1 cellular context compared by ENCODE assay signal in the genomic region with DNA sequence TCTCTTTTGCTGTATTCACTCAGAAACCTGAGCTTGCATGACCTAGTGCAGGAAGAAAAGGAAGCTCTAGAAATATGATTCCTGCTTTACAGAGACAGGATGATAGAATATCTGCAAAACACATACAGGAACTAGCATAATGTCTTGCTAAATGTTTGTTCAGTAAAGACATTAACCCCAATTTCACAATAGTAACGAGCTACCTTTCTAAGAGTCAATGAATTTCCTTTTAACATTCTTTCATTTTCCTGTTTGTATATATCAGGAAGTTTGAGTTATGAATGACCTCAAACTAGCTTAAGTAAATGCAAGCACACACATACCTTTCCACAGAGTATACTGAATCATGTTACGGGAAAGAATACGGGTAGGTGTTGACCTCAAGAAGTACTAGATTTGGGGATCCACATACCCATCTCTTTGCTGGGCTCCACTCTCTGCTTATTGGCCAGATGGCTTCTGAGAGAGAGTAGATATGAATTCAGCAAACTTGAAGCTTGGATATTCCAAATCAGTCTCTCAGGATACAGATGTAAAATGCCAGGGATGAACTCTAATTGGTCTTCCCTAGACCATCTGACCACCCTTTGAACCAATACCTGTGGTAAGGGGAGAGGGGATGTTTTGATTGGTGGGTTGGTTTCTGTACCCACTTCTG.
TF ChIP-seq lines count a peak whose summit lies in the region.

No MANE protein-coding gene starts in this region.

TF ChIP-seq in HepG2, 621 proteins besides CTCF, POLR2A, EP300 and RAD21 (continued from another document and continues in another):
- TF ChIP-seq KAT8 (CRISPR knock-in tag; IDR thresholded peaks at IDR 0.05) (peak; percentile 70), ETV6 (CRISPR knock-in tag; conservative IDR thresholded peaks at IDR 0.05) (no peak), ZNF724P (CRISPR knock-in tag; IDR thresholded peaks at IDR 0.05; ENCODE audit: borderline replicate concordance) (no peak), RFX3 (CRISPR knock-in tag; IDR thresholded peaks at IDR 0.05) (no peak), ZNF83 (CRISPR knock-in tag; IDR thresholded peaks at IDR 0.05; ENCODE audit: borderline replicate concordance) (no peak), NAIF1 (CRISPR knock-in tag; IDR thresholded peaks at IDR 0.05; ENCODE audit: borderline replicate concordance) (no peak), MATR3 (CRISPR knock-in tag; IDR thresholded peaks at IDR 0.05) (no peak), POLR2AphosphoS5 (IDR thresholded peaks at IDR 0.05; ENCODE audit: low read depth, low read length) (no peak), TEAD3 (CRISPR knock-in tag; optimal IDR thresholded peaks at IDR 0.05; ENCODE audit: borderline replicate concordance) (peak; percentile 60), FOSL1 (CRISPR knock-in tag; IDR thresholded peaks at IDR 0.05; ENCODE audit: borderline replicate concordance) (no peak; the same call in 1 of the 2 replicates), SIX1 (CRISPR knock-in tag; IDR thresholded peaks at IDR 0.05; ENCODE audit: borderline replicate concordance) (peak; percentile 95), KDM1A (CRISPR knock-in tag; IDR thresholded peaks at IDR 0.05) (peak; percentile 55; the same call in 1 of the 2 replicates), MIER2 (CRISPR knock-in tag; IDR thresholded peaks at IDR 0.05) (no peak; the same call in 1 of the 2 replicates), ZNF564 (CRISPR knock-in tag; IDR thresholded peaks at IDR 0.05) (no peak), ZNF652 (CRISPR knock-in tag; IDR thresholded peaks at IDR 0.05; ENCODE audit: borderline replicate concordance, low read depth) (0 out of 2 replicates have a peak, but pooled peaks have one; percentile 27), ZBTB7A (CRISPR knock-in tag; IDR thresholded peaks at IDR 0.05) (no peak), SIX4 (CRISPR knock-in tag; IDR thresholded peaks at IDR 0.05) (peak; percentile 95), ZSCAN25 (CRISPR knock-in tag; IDR thresholded peaks at IDR 0.05) (no peak), ZNF891 (CRISPR knock-in tag; IDR thresholded peaks at IDR 0.05) (no peak), HOXD1 (CRISPR knock-in tag; IDR thresholded peaks at IDR 0.05) (peak; percentile 84), GABPA (IDR thresholded peaks at IDR 0.05; ENCODE audit: low read depth, low read length) (no peak), GABPA (CRISPR knock-in tag; IDR thresholded peaks at IDR 0.05; ENCODE audit: low read depth) (peak; percentile 58), NFYB (CRISPR knock-in tag; IDR thresholded peaks at IDR 0.05) (peak; percentile 81), ZNF660 (CRISPR knock-in tag; IDR thresholded peaks at IDR 0.05; ENCODE audit: borderline replicate concordance, low read depth) (no peak), SP2 (CRISPR knock-in tag; IDR thresholded peaks at IDR 0.05) (no peak), ZNF501 (CRISPR knock-in tag; IDR thresholded peaks at IDR 0.05) (no peak), ZFP41 (CRISPR knock-in tag; IDR thresholded peaks at IDR 0.05; ENCODE audit: borderline replicate concordance) (no peak), ZNF446 (CRISPR knock-in tag; IDR thresholded peaks at IDR 0.05) (no peak), DNMT3B (CRISPR knock-in tag; conservative IDR thresholded peaks at IDR 0.05) (peak; percentile 30; the same call in 1 of the 2 replicates), RBAK (CRISPR knock-in tag; IDR thresholded peaks at IDR 0.05) (no peak), ZNF382 (CRISPR knock-in tag; IDR thresholded peaks at IDR 0.05; ENCODE audit: borderline replicate concordance) (no peak), KAT7 (CRISPR knock-in tag; IDR thresholded peaks at IDR 0.05; ENCODE audit: borderline replicate concordance) (no peak)
- TF ChIP-seq, protein P1, sequence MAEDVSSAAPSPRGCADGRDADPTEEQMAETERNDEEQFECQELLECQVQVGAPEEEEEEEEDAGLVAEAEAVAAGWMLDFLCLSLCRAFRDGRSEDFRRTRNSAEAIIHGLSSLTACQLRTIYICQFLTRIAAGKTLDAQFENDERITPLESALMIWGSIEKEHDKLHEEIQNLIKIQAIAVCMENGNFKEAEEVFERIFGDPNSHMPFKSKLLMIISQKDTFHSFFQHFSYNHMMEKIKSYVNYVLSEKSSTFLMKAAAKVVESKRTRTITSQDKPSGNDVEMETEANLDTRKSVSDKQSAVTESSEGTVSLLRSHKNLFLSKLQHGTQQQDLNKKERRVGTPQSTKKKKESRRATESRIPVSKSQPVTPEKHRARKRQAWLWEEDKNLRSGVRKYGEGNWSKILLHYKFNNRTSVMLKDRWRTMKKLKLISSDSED (CRISPR knock-in tag; IDR thresholded peaks at IDR 0.05) = no peak
- TF ChIP-seq, protein P2, sequence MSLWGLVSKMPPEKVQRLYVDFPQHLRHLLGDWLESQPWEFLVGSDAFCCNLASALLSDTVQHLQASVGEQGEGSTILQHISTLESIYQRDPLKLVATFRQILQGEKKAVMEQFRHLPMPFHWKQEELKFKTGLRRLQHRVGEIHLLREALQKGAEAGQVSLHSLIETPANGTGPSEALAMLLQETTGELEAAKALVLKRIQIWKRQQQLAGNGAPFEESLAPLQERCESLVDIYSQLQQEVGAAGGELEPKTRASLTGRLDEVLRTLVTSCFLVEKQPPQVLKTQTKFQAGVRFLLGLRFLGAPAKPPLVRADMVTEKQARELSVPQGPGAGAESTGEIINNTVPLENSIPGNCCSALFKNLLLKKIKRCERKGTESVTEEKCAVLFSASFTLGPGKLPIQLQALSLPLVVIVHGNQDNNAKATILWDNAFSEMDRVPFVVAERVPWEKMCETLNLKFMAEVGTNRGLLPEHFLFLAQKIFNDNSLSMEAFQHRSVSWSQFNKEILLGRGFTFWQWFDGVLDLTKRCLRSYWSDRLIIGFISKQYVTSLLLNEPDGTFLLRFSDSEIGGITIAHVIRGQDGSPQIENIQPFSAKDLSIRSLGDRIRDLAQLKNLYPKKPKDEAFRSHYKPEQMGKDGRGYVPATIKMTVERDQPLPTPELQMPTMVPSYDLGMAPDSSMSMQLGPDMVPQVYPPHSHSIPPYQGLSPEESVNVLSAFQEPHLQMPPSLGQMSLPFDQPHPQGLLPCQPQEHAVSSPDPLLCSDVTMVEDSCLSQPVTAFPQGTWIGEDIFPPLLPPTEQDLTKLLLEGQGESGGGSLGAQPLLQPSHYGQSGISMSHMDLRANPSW (CRISPR knock-in tag; IDR thresholded peaks at IDR 0.05; ENCODE audit: borderline replicate concordance) = no peak
- TF ChIP-seq, protein P3, sequence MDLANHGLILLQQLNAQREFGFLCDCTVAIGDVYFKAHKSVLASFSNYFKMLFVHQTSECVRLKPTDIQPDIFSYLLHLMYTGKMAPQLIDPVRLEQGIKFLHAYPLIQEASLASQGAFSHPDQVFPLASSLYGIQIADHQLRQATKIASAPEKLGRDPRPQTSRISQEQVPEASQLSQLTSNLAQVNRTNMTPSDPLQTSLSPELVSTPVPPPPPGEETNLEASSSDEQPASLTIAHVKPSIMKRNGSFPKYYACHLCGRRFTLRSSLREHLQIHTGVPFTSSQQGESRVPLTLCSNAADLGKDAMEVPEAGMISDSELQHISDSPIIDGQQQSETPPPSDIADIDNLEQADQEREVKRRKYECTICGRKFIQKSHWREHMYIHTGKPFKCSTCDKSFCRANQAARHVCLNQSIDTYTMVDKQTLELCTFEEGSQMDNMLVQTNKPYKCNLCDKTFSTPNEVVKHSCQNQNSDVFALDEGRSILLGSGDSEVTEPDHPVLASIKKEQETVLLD (CRISPR knock-in tag; IDR thresholded peaks at IDR 0.05; ENCODE audit: low read depth) = no peak
- TF ChIP-seq, protein P4, sequence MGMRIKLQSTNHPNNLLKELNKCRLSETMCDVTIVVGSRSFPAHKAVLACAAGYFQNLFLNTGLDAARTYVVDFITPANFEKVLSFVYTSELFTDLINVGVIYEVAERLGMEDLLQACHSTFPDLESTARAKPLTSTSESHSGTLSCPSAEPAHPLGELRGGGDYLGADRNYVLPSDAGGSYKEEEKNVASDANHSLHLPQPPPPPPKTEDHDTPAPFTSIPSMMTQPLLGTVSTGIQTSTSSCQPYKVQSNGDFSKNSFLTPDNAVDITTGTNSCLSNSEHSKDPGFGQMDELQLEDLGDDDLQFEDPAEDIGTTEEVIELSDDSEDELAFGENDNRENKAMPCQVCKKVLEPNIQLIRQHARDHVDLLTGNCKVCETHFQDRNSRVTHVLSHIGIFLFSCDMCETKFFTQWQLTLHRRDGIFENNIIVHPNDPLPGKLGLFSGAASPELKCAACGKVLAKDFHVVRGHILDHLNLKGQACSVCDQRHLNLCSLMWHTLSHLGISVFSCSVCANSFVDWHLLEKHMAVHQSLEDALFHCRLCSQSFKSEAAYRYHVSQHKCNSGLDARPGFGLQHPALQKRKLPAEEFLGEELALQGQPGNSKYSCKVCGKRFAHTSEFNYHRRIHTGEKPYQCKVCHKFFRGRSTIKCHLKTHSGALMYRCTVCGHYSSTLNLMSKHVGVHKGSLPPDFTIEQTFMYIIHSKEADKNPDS (CRISPR knock-in tag; IDR thresholded peaks at IDR 0.05) = no peak
- TF ChIP-seq, protein P5, sequence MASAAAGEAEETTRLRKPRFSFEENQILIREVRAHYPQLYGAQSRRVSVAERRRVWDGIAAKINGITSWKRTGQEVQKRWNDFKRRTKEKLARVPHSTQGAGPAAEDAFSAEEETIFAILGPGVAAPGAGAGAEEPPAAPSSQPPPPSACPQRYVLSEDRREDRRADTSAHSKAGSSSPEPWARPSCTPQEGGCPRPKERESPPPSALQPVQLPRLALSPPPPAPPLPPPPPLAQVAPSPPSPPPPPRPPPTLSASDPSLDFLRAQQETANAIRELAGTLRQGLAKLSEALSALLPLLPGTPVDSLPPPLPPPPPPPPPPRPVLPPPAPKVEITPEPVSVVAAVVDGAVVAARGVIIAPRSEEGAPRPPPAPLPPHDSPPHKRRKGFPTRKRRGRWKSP (CRISPR knock-in tag; IDR thresholded peaks at IDR 0.05) = no peak; the same call in 1 of the 2 replicates
- TF ChIP-seq, protein P6, sequence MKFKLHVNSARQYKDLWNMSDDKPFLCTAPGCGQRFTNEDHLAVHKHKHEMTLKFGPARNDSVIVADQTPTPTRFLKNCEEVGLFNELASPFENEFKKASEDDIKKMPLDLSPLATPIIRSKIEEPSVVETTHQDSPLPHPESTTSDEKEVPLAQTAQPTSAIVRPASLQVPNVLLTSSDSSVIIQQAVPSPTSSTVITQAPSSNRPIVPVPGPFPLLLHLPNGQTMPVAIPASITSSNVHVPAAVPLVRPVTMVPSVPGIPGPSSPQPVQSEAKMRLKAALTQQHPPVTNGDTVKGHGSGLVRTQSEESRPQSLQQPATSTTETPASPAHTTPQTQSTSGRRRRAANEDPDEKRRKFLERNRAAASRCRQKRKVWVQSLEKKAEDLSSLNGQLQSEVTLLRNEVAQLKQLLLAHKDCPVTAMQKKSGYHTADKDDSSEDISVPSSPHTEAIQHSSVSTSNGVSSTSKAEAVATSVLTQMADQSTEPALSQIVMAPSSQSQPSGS (CRISPR knock-in tag; IDR thresholded peaks at IDR 0.05) = 0 out of 2 replicates have a peak, but pooled peaks have one; percentile 16
- TF ChIP-seq, protein P7, sequence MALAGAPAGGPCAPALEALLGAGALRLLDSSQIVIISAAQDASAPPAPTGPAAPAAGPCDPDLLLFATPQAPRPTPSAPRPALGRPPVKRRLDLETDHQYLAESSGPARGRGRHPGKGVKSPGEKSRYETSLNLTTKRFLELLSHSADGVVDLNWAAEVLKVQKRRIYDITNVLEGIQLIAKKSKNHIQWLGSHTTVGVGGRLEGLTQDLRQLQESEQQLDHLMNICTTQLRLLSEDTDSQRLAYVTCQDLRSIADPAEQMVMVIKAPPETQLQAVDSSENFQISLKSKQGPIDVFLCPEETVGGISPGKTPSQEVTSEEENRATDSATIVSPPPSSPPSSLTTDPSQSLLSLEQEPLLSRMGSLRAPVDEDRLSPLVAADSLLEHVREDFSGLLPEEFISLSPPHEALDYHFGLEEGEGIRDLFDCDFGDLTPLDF (CRISPR knock-in tag; IDR thresholded peaks at IDR 0.05) = peak; percentile 51; the same call in 1 of the 2 replicates
- TF ChIP-seq, protein P8, sequence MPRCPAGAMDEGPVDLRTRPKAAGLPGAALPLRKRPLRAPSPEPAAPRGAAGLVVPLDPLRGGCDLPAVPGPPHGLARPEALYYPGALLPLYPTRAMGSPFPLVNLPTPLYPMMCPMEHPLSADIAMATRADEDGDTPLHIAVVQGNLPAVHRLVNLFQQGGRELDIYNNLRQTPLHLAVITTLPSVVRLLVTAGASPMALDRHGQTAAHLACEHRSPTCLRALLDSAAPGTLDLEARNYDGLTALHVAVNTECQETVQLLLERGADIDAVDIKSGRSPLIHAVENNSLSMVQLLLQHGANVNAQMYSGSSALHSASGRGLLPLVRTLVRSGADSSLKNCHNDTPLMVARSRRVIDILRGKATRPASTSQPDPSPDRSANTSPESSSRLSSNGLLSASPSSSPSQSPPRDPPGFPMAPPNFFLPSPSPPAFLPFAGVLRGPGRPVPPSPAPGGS (CRISPR knock-in tag; IDR thresholded peaks at IDR 0.05) = no peak
- TF ChIP-seq, protein P9, sequence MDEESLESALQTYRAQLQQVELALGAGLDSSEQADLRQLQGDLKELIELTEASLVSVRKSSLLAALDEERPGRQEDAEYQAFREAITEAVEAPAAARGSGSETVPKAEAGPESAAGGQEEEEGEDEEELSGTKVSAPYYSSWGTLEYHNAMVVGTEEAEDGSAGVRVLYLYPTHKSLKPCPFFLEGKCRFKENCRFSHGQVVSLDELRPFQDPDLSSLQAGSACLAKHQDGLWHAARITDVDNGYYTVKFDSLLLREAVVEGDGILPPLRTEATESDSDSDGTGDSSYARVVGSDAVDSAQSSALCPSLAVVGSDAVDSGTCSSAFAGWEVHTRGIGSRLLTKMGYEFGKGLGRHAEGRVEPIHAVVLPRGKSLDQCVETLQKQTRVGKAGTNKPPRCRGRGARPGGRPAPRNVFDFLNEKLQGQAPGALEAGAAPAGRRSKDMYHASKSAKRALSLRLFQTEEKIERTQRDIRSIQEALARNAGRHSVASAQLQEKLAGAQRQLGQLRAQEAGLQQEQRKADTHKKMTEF (CRISPR knock-in tag; IDR thresholded peaks at IDR 0.05) = peak; percentile 81
- TF ChIP-seq, protein P10, sequence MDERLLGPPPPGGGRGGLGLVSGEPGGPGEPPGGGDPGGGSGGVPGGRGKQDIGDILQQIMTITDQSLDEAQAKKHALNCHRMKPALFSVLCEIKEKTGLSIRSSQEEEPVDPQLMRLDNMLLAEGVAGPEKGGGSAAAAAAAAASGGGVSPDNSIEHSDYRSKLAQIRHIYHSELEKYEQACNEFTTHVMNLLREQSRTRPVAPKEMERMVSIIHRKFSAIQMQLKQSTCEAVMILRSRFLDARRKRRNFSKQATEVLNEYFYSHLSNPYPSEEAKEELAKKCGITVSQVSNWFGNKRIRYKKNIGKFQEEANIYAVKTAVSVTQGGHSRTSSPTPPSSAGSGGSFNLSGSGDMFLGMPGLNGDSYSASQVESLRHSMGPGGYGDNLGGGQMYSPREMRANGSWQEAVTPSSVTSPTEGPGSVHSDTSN (CRISPR knock-in tag; IDR thresholded peaks at IDR 0.05) = no peak
- TF ChIP-seq, protein P11, sequence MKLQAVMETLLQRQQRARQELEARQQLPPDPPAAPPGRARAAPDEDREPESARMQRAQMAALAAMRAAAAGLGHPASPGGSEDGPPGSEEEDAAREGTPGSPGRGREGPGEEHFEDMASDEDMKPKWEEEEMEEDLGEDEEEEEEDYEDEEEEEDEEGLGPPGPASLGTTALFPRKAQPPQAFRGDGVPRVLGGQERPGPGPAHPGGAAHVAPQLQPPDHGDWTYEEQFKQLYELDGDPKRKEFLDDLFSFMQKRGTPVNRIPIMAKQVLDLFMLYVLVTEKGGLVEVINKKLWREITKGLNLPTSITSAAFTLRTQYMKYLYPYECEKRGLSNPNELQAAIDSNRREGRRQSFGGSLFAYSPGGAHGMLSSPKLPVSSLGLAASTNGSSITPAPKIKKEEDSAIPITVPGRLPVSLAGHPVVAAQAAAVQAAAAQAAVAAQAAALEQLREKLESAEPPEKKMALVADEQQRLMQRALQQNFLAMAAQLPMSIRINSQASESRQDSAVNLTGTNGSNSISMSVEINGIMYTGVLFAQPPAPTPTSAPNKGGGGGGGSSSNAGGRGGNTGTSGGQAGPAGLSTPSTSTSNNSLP (IDR thresholded peaks at IDR 0.05; ENCODE audit: low read depth, low read length) = peak; percentile 91
